Comparison of ENCODE assay signal across 1 cellular context in the genomic region with DNA sequence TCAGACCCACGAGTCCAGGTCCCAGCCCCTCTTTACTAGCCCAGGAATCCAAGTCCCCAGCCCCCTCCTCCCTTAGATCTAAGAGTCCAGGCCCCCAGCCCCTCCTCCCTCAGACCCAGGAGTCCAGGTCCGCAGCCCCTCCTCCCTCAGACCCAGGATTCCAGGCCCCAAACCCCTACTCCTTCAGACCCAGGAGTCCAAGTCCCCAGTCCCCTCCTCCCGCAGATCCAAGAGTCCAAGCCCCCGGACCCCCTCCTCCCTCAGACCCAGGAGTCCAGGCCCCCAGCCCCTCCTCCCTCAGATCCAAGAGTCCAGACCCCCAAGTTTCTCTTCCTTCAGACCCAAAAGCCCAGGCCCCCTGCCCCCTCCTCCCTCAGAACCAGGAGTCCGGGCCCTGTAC.
TF ChIP-seq lines count a peak whose summit lies in the region.

No MANE protein-coding gene starts in this region.

TF ChIP-seq in HEK293, 187 proteins besides CTCF, POLR2A, EP300 and RAD21 (continued from another document):
- TF ChIP-seq, protein P1, sequence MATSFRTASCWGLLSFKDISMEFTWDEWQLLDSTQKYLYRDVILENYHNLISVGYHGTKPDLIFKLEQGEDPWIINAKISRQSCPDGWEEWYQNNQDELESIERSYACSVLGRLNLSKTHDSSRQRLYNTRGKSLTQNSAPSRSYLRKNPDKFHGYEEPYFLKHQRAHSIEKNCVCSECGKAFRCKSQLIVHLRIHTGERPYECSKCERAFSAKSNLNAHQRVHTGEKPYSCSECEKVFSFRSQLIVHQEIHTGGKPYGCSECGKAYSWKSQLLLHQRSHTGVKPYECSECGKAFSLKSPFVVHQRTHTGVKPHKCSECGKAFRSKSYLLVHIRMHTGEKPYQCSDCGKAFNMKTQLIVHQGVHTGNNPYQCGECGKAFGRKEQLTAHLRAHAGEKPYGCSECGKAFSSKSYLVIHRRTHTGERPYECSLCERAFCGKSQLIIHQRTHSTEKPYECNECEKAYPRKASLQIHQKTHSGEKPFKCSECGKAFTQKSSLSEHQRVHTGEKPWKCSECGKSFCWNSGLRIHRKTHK (tag by site-specific recombination; IDR thresholded peaks at IDR 0.05), result no peak
- TF ChIP-seq ZNF174 (tag by site-specific recombination; IDR thresholded peaks at IDR 0.05) (no peak), ZNF184 (tag by site-specific recombination; IDR thresholded peaks at IDR 0.05) (no peak), YY2 (tag by site-specific recombination; IDR thresholded peaks at IDR 0.05) (no peak), PRDM1 (tag by site-specific recombination; IDR thresholded peaks at IDR 0.05) (no peak), ZNF792 (tag by site-specific recombination; IDR thresholded peaks at IDR 0.05) (no peak), ZNF768 (tag by site-specific recombination; IDR thresholded peaks at IDR 0.05) (no peak), SP2 (tag by site-specific recombination; IDR thresholded peaks at IDR 0.05) (no peak), ZNF391 (tag by site-specific recombination; IDR thresholded peaks at IDR 0.05; ENCODE audit: borderline replicate concordance, low read depth) (no peak), ZNF561 (tag by site-specific recombination; IDR thresholded peaks at IDR 0.05; ENCODE audit: borderline replicate concordance) (no peak), ZNF747 (tag by site-specific recombination; IDR thresholded peaks at IDR 0.05) (no peak)
- TF ChIP-seq, protein P2, sequence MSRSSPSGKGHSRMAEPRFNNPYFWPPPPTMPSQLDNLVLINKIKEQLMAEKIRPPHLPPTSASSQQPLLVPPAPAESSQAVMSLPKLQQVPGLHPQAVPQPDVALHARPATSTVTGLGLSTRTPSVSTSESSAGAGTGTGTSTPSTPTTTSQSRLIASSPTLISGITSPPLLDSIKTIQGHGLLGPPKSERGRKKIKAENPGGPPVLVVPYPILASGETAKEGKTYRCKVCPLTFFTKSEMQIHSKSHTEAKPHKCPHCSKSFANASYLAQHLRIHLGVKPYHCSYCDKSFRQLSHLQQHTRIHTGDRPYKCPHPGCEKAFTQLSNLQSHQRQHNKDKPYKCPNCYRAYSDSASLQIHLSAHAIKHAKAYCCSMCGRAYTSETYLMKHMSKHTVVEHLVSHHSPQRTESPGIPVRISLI (tag by site-specific recombination; IDR thresholded peaks at IDR 0.05), result no peak
- TF ChIP-seq, protein P3, sequence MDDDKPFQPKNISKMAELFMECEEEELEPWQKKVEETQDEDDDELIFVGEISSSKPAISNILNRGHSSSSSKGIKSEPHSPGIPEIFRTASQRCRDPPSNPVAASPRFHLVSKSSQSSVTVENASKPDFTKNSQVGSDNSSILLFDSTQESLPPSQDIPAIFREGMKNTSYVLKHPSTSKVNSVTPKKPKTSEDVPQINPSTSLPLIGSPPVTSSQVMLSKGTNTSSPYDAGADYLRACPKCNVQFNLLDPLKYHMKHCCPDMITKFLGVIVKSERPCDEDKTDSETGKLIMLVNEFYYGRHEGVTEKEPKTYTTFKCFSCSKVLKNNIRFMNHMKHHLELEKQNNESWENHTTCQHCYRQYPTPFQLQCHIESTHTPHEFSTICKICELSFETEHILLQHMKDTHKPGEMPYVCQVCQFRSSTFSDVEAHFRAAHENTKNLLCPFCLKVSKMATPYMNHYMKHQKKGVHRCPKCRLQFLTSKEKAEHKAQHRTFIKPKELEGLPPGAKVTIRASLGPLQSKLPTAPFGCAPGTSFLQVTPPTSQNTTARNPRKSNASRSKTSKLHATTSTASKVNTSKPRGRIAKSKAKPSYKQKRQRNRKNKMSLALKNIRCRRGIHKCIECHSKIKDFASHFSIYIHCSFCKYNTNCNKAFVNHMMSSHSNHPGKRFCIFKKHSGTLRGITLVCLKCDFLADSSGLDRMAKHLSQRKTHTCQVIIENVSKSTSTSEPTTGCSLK (tag by site-specific recombination; IDR thresholded peaks at IDR 0.05), result no peak
